Comparison of ENCODE assay signal across 1 cellular context in genomic region chr4:103008875-103009729, GRCh38.
TF ChIP-seq lines count a peak whose summit lies in the region.

No MANE protein-coding gene starts in this region.

TF ChIP-seq in GM12878, 131 proteins besides CTCF, POLR2A, EP300 and RAD21 (continued from another document):
- TF ChIP-seq BCLAF1 (IDR thresholded peaks at IDR 0.05) (no peak), POLR2AphosphoS5 (IDR thresholded peaks at IDR 0.05; ENCODE audit: low read length) (no peak), BCL11A (IDR thresholded peaks at IDR 0.05; ENCODE audit: low read depth, low read length) (no peak), SMC3 (IDR thresholded peaks at IDR 0.05; ENCODE audit: borderline replicate concordance, low read length) (peak; percentile 90), SUZ12 (IDR thresholded peaks at IDR 0.05; ENCODE audit: unreplicated experiment) (no peak), TAF1 (IDR thresholded peaks at IDR 0.05; ENCODE audit: borderline replicate concordance, low read depth, low read length) (no peak), ZNF384 (IDR thresholded peaks at IDR 0.05; ENCODE audit: borderline replicate concordance, low read depth, low read length) (no peak), CBX3 (IDR thresholded peaks at IDR 0.05; ENCODE audit: borderline replicate concordance, low read depth) (no peak), IRF3 (IDR thresholded peaks at IDR 0.05) (no peak)
- TF ChIP-seq, protein P1, sequence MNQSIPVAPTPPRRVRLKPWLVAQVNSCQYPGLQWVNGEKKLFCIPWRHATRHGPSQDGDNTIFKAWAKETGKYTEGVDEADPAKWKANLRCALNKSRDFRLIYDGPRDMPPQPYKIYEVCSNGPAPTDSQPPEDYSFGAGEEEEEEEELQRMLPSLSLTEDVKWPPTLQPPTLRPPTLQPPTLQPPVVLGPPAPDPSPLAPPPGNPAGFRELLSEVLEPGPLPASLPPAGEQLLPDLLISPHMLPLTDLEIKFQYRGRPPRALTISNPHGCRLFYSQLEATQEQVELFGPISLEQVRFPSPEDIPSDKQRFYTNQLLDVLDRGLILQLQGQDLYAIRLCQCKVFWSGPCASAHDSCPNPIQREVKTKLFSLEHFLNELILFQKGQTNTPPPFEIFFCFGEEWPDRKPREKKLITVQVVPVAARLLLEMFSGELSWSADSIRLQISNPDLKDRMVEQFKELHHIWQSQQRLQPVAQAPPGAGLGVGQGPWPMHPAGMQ (IDR thresholded peaks at IDR 0.05; ENCODE audit: borderline replicate concordance), result no peak
- TF ChIP-seq, protein P2, sequence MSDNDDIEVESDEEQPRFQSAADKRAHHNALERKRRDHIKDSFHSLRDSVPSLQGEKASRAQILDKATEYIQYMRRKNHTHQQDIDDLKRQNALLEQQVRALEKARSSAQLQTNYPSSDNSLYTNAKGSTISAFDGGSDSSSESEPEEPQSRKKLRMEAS (IDR thresholded peaks at IDR 0.05; ENCODE audit: low read depth, low read length), result no peak
